Comparison of ENCODE assay signal across 33 cellular contexts in the genomic region with DNA sequence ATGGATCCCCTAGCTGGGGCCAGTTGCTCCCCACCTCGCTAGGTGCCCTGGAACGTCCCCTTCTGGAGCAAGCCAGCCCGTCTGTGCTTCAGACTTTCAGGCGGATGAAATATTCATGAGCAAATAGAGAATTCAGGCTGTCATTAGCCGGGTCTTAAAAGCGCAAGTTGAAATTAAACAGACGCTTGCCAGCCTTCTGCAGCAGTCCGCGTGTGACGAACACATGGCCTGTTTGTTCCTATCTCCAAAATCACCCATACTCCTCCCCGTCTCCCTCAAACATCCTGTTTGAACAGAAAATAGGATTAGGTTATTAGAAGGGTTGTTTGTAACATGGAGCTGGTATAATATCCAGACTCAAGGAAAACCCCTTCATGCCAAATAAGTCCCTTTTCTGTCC. TPM values are rescaled to one million over a fixed set of nuclear protein-coding genes. Genes with fewer than 3 reads are reported as not detected.
DNase-seq lines count a peak whose midpoint lies in the region; ATAC-seq and TF ChIP-seq lines count a peak whose summit lies in the region.
"Had no signal": no experiment of that assay in that cellular context is flagged by ENCODE, and none has a peak within 500 bp of the region (broad histone marks: within the 10 kb centered on the region; RNA-seq: fewer than 3 reads in every experiment).

No MANE protein-coding gene starts in this region.

- no peaks in the 10 kb centered on the region for H3K9me3 Mint-ChIP-seq in immature natural killer cell
- H3K9me3 Mint-ChIP-seq: activated T-cell treated with anti-CD3 and anti-CD28 coated beads, Interleukin-2, amount 50 U/mL, for 4 hours; endodermal cell; stimulated activated naive B cell treated with anti-CD40 and anti-IgM and Interleukin-4, amounts not matched to agents 10 μg/mL and 1 μg/mL and 100 μg/mL, for 72 hours had no signal

- H3K4me3 ChIP-seq in A673 (ENCODE audit: low read depth, low read length, poor library complexity, severe bottlenecking) = no peak overlapping the region
- H3K4me3 ChIP-seq in fibroblast of villous mesenchyme (ENCODE audit: low read depth, low read length) = no peak overlapping the region
- no peak overlapping the region for H3K4me3 ChIP-seq in OCI-LY7 (ENCODE audit: low read depth, low read length, poor library complexity, severe bottlenecking)
- H3K4me3 ChIP-seq: adrenal gland, breast epithelium, GM23248, K562, lung, MG63, SJCRH30, uterus had no signal

- H3K9me3 ChIP-seq in A673 (ENCODE audit: low read depth, low read length, poor library complexity, severe bottlenecking) (no peaks in the 10 kb centered on the region), OCI-LY7 (ENCODE audit: low read length) (no peaks in the 10 kb centered on the region)
- H3K9me3 ChIP-seq: adrenal gland, breast epithelium, MG63, SJCRH30, uterus had no signal

- peaks cover 0 to 12% (median 4%) of the 10 kb centered on the region in 3 donors for H3K27me3 Mint-ChIP-seq in immature natural killer cell (ENCODE audit: low read depth in 3 of 3)
- H3K27me3 Mint-ChIP-seq: activated CD4-positive, alpha-beta T cell treated with anti-CD3 and anti-CD28 coated beads for 36 hours had no signal

- POLR2A ChIA-PET in A673 (lab: Charles Lee; ENCODE audit: low non-redundant PET) (no interaction called here), OCI-LY7 (lab: Charles Lee) (no interaction called here)

- H3K9me2 ChIP-seq in OCI-LY7 (ENCODE audit: insufficient read depth, low read length) = no peaks in the 10 kb centered on the region

- intact Hi-C loops in A673 (cut with micrococcal nuclease; ENCODE audit: unreplicated experiment) (no loop called here), OCI-LY7 (cut with micrococcal nuclease; ENCODE audit: unreplicated experiment) (no loop called here)

- H3K36me3 ChIP-seq in A673 (ENCODE audit: insufficient read depth, low read length, poor library complexity, severe bottlenecking) (no peaks in the 10 kb centered on the region), OCI-LY7 (ENCODE audit: insufficient read depth, low read length) (no peaks in the 10 kb centered on the region)
- H3K36me3 ChIP-seq: adrenal gland, breast epithelium, MG63, uterus had no signal

- no peaks in the 10 kb centered on the region for H3K79me2 ChIP-seq in OCI-LY7 (ENCODE audit: insufficient read depth, low read depth, low read length)
- H3K79me2 ChIP-seq: parathyroid adenoma had no signal

- no peak overlapping the region for H3K27ac Mint-ChIP-seq in immature natural killer cell
- H3K27ac Mint-ChIP-seq: activated CD4-positive, alpha-beta T cell treated with anti-CD3 and anti-CD28 coated beads for 36 hours; endodermal cell; stimulated activated naive B cell treated with anti-CD40 and anti-IgM and Interleukin-4, amounts not matched to agents 10 μg/mL and 1 μg/mL and 100 μg/mL, for 72 hours had no signal

- H3K36me3 Mint-ChIP-seq in immature natural killer cell = no peaks in the 10 kb centered on the region
- H3K36me3 Mint-ChIP-seq: stimulated activated naive B cell treated with anti-CD40 and anti-IgM and Interleukin-4, amounts not matched to agents 10 μg/mL and 1 μg/mL and 100 μg/mL, for 72 hours had no signal

- BruUV-seq in A673 (replicated peaks; lab: Mats Ljungman, UMichigan) (no TSS peak), OCI-LY7 (replicated peaks; lab: Mats Ljungman, UMichigan) (no TSS peak)

- no peak overlapping the region for H3K4me2 ChIP-seq in OCI-LY7 (ENCODE audit: low read length)

- no peak overlapping the region for H2AFZ ChIP-seq in OCI-LY7 (ENCODE audit: low read length)
- H2AFZ ChIP-seq: GM23248, parathyroid adenoma had no signal

- H3K4me3 Mint-ChIP-seq in immature natural killer cell = no peak overlapping the region
- H3K4me3 Mint-ChIP-seq: activated CD4-positive, alpha-beta T cell treated with anti-CD3 and anti-CD28 coated beads for 36 hours; activated T-cell treated with anti-CD3 and anti-CD28 coated beads, Interleukin-2, amount 50 U/mL, for 4 hours; endodermal cell; stimulated activated naive B cell treated with anti-CD40 and anti-IgM and Interleukin-4, amounts not matched to agents 10 μg/mL and 1 μg/mL and 100 μg/mL, for 72 hours had no signal

- H3K4me1 ChIP-seq in A673 (ENCODE audit: insufficient read depth, low read length, poor library complexity, severe bottlenecking) = peaks cover 5% of the 10 kb centered on the region
- H3K4me1 ChIP-seq in OCI-LY7 (ENCODE audit: insufficient read depth, low read length, poor library complexity, severe bottlenecking) = no peaks in the 10 kb centered on the region
- H3K4me1 ChIP-seq: adrenal gland, breast epithelium, parathyroid adenoma, SJCRH30, uterus had no signal

- TF ChIP-seq CTCF in A673 (conservative IDR thresholded peaks at IDR 0.05; ENCODE audit: low read depth, low read length) (no peak), fibroblast of villous mesenchyme (IDR thresholded peaks at IDR 0.05; ENCODE audit: insufficient read depth, low read depth, low read length) (no peak), OCI-LY7 (conservative IDR thresholded peaks at IDR 0.05; ENCODE audit: low read length) (no peak)

- DNase-seq in A673 (ENCODE audit: low spot score) = peak; percentile 68
- DNase-seq in DMS 273 treated with DMSO at 0.1 percent for 48 hours (lab: John Stamatoyannopoulos, UW) = peak; percentile 38
- peak; percentile 72 for DNase-seq in NCI-H82 treated with DMSO at 0.1 percent for 48 hours (lab: John Stamatoyannopoulos, UW; ENCODE audit: unreplicated experiment)
- peak; percentile 88 for DNase-seq in fibroblast of villous mesenchyme (ENCODE audit: low read depth)
- no peak for DNase-seq in immature natural killer cell
- no peak for DNase-seq in OCI-LY7 (ENCODE audit: low spot score)
- DNase-seq: activated CD4-positive, alpha-beta T cell treated with anti-CD3 and anti-CD28 coated beads for 36 hours; activated CD8-positive, alpha-beta memory T cell treated with anti-CD3 and anti-CD28 coated beads for 24 hours; activated naive CD4-positive, alpha-beta T cell treated with Interleukin-2 at 50 U/mL for 16 hours; activated T-cell treated with anti-CD3 and anti-CD28 coated beads, Interleukin-2, amount 50 U/mL, for 4 hours; cortex of kidney; endodermal cell; GM23248; MG63; NCI-H2029; NCI-H446 treated with DMSO at 0.1 percent for 48 hours; right cardiac atrium; SJCRH30; stimulated activated CD4-positive, alpha-beta T cell treated with anti-CD3 and anti-CD28 coated beads, Interleukin-4, amount 100 ng/mL, for 24 hours; stimulated activated naive B cell treated with anti-CD40 and anti-IgM and Interleukin-4, amounts not matched to agents 10 μg/mL and 1 μg/mL and 100 μg/mL, for 72 hours; uterus had no signal

- no peak overlapping the region for H3K27ac ChIP-seq in A673 (ENCODE audit: low read depth, low read length, poor library complexity, severe bottlenecking)
- H3K27ac ChIP-seq in OCI-LY7 (ENCODE audit: low read depth, low read length, poor library complexity, severe bottlenecking) = no peak overlapping the region
- H3K27ac ChIP-seq: adrenal gland, breast epithelium, C4-2B, GM23248, parathyroid adenoma, SJCRH30, uterus had no signal

- ATAC-seq in HG03520 (IDR thresholded peaks at IDR 0.05; ENCODE audit: unreplicated experiment) = no peak
- ATAC-seq in HG03135 (IDR thresholded peaks at IDR 0.05; ENCODE audit: unreplicated experiment) = no peak
- ATAC-seq: activated CD4-positive, alpha-beta T cell treated with anti-CD3 and anti-CD28 coated beads for 36 hours; activated T-cell treated with anti-CD3 and anti-CD28 coated beads, Interleukin-2, amount 50 U/mL, for 4 hours; K562; right cardiac atrium; stimulated activated naive B cell treated with anti-CD40 and anti-IgM and Interleukin-4, amounts not matched to agents 10 μg/mL and 1 μg/mL and 100 μg/mL, for 72 hours had no signal

- CTCF ChIA-PET in A673 (lab: Charles Lee) (no interaction called here), OCI-LY7 (lab: Charles Lee; ENCODE audit: unreplicated experiment) (no interaction called here)

- no peaks in the 10 kb centered on the region for H3K27me3 ChIP-seq in A673 (replicated peaks; ENCODE audit: insufficient read depth, low read depth, low read length, poor library complexity)
- H3K27me3 ChIP-seq: adrenal gland, breast epithelium, MG63, SJCRH30, uterus had no signal

- no peaks in the 10 kb centered on the region for H3K4me1 Mint-ChIP-seq in immature natural killer cell
- H3K4me1 Mint-ChIP-seq: activated CD4-positive, alpha-beta T cell treated with anti-CD3 and anti-CD28 coated beads for 36 hours; endodermal cell; stimulated activated naive B cell treated with anti-CD40 and anti-IgM and Interleukin-4, amounts not matched to agents 10 μg/mL and 1 μg/mL and 100 μg/mL, for 72 hours had no signal

- no peaks in the 10 kb centered on the region for H4K20me1 ChIP-seq in OCI-LY7 (ENCODE audit: insufficient read depth, low read length)

RNA-seq across cellular contexts. Expression of gene MYO18B, which starts 38.7 kb away (rescaled TPM):
- total RNA-seq in A673 (2021) (0.15 TPM in 1 of 2 replicates, not detected in the other), fibroblast of villous mesenchyme (under 0.01 and 1.9 TPM in 2 replicates), OCI-LY7 (2022) (not detected in 2 replicates)
- polyA plus RNA-seq in immature natural killer cell = not detected
- total RNA-seq in OCI-LY7 (2014; rRNA removed; shearing (Covaris generic)) = not detected in 2 replicates
- total RNA-seq: GM23248, HT-29, kidney epithelial cell had no signal
- polyA plus RNA-seq: AG04450, fibroblast of lung, GM23248 had no signal

Comparison
In these comparisons a context has a peak if more than half of its experiments do, and no peak if none do; other contexts are left out.
1. DNase-seq: peak in A673 (single experiment), DMS 273 treated with DMSO at 0.1 percent for 48 hours (single experiment), NCI-H82 treated with DMSO at 0.1 percent for 48 hours (single experiment) and fibroblast of villous mesenchyme (single experiment); none in immature natural killer cell (0 of 3) and OCI-LY7 (single experiment).